ENCODE assay signal across 8 cellular contexts in the genomic region with DNA sequence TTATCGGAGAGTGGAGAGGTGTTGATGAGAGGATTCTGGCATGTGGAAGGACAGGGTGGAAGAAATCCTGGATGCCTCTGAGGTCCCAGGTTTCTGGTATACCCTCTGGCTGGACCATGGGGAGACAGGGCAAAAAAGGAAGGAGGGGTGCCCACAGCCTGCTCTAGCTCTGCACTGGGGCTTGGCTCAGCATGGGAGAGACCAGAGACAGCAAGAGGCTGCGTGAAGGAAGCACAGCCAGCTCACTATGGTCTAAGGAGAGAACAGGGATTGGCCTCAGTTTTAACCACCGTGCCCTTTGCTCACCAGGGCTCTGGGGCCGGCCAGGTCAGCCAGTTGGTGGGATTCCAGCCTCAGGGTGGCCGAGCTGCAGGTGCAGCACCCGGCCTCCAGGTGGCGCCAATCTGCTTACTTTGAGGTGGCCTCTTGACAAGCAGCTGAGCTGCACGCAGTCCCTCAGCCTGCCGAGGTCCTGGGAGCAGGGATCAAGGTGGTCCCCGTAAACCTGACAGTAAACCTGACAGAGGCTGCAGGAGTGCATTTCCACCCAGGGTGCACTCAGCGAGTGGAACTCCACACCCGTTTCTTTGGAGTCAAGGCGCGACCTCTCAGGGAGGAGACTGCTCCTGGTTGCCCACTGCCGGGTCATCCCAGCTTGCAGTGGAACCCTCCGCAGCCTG. TPM values are rescaled to one million over a fixed set of nuclear protein-coding genes. Genes with fewer than 3 reads are reported as not detected.
DNase-seq lines count a peak whose midpoint lies in the region; ATAC-seq and TF ChIP-seq lines count a peak whose summit lies in the region.

No MANE protein-coding gene starts in this region.

- no peak overlapping the region for H3K9ac ChIP-seq in colonic mucosa (ENCODE audit: low read depth in 2 of 2, low read length in 2 of 2)

- 21% methylated on average over 15 to 16 of the region's 16 CpGs for WGBS in lower leg skin, 2 donors

- POLR2A ChIA-PET in activated CD4-positive, alpha-beta T cell treated with anti-CD3 and anti-CD28 coated beads, Interleukin-2, amount 10 ng/mL, durations not matched to agents 7 days and 5 days (lab: Charles Lee), result interaction anchor here (0.6 kb wide), 1 partner anchor 248 kb away, joined by 3 read pairs; no protein-coding TSS in a partner anchor

- no peaks in the 10 kb centered on the region for H3K9me3 ChIP-seq in DOHH2 (ENCODE audit: control insufficient read depth, insufficient read depth, low read length)
- H3K9me3 ChIP-seq in colonic mucosa, result no peaks in the 10 kb centered on the region

- H3F3A ChIP-seq in DOHH2 (ENCODE audit: control insufficient read depth, insufficient read depth), result no peaks in the 10 kb centered on the region

- H3K36me3 Mint-ChIP-seq in activated CD4-positive, alpha-beta T cell treated with anti-CD3 and anti-CD28 coated beads, Interleukin-2, amount 10 ng/mL, durations not matched to agents 7 days and 5 days (ENCODE audit: low read depth), result no peaks in the 10 kb centered on the region

- peak; percentile 69 for ATAC-seq in HG02798 (IDR thresholded peaks at IDR 0.05; ENCODE audit: poor library complexity, unreplicated experiment)
- ATAC-seq in GM18861 (IDR thresholded peaks at IDR 0.05; ENCODE audit: unreplicated experiment), result no peak

- intact Hi-C loops in colonic mucosa (cut with DNase I), result no loop called here
- intact Hi-C loops in lower leg skin (cut with DNase I; ENCODE audit: low total_unique reads), result loop anchor here (10.0 kb wide), 2 partner anchors 495 to 665 kb away; no protein-coding TSS in a partner anchor

- H3K27me3 Mint-ChIP-seq in activated CD4-positive, alpha-beta T cell treated with anti-CD3 and anti-CD28 coated beads, Interleukin-2, amount 10 ng/mL, durations not matched to agents 7 days and 5 days, result peaks cover 29% of the 10 kb centered on the region

- H4K20me1 ChIP-seq in DOHH2 (ENCODE audit: control insufficient read depth, insufficient read depth, low read depth, low read length), result no peaks in the 10 kb centered on the region

- no peak overlapping the region for H3K27ac Mint-ChIP-seq in activated CD4-positive, alpha-beta T cell treated with anti-CD3 and anti-CD28 coated beads, Interleukin-2, amount 10 ng/mL, durations not matched to agents 7 days and 5 days

- H3K9me2 ChIP-seq in DOHH2 (replicated peaks; ENCODE audit: control insufficient read depth, low read length), result no peaks in the 10 kb centered on the region

- TF ChIP-seq CTCF in DOHH2 (IDR thresholded peaks at IDR 0.05; ENCODE audit: low read depth, low read length, poor library complexity, severe bottlenecking) (peak; percentile 96), colonic mucosa (IDR thresholded peaks at IDR 0.05) (peak; percentile 92), lower leg skin (IDR thresholded peaks at IDR 0.05) (peak in 1 of 3 donors; percentile 72)

- H3K4me1 Mint-ChIP-seq in activated CD4-positive, alpha-beta T cell treated with anti-CD3 and anti-CD28 coated beads, Interleukin-2, amount 10 ng/mL, durations not matched to agents 7 days and 5 days, result peaks cover 8% of the 10 kb centered on the region

- H3K4me3 ChIP-seq in DOHH2 (ENCODE audit: low read length) (no peak overlapping the region), colonic mucosa (no peak overlapping the region), lower leg skin (ENCODE audit: low read depth, poor library complexity, severe bottlenecking) (no peak overlapping the region)

- CTCF ChIA-PET in activated CD4-positive, alpha-beta T cell treated with anti-CD3 and anti-CD28 coated beads, Interleukin-2, amount 10 ng/mL, durations not matched to agents 7 days and 5 days (lab: Charles Lee), result interaction anchor here (0.6 to 4.6 kb wide), 23 partner anchors 9 to 651 kb away, joined by 3 to 26 read pairs (median 3); a partner anchor contains a TSS

- H3K79me2 ChIP-seq in DOHH2 (ENCODE audit: control insufficient read depth, low read length), result no peaks in the 10 kb centered on the region

- H3K4me2 ChIP-seq in DOHH2 (ENCODE audit: low read length), result no peak overlapping the region; the same call in 1 of the 2 replicates

- peak; percentile 28 for DNase-seq in NCI-H345 treated with DMSO at 0.1 percent for 48 hours (lab: John Stamatoyannopoulos, UW; ENCODE audit: unreplicated experiment)
- peak; percentile 73 for DNase-seq in activated CD4-positive, alpha-beta T cell treated with anti-CD3 and anti-CD28 coated beads, Interleukin-2, amount 10 ng/mL, durations not matched to agents 7 days and 5 days
- DNase-seq in colonic mucosa, result peak; percentile 68
- peak; percentile 55 to 96 for DNase-seq in lower leg skin (ENCODE audit: low spot score in 2 of 2)
- DNase-seq in stimulated activated CD8-positive, alpha-beta memory T cell treated with anti-CD3 and anti-CD28 coated beads, Interleukin-12 subunit alpha, Interleukin-12 subunit beta, amount 100 ng/mL, for 1 hour (ENCODE audit: low read depth), result peak; percentile 40

- H3K36me3 ChIP-seq in DOHH2 (ENCODE audit: control insufficient read depth, low read length), result no peaks in the 10 kb centered on the region
- H3K36me3 ChIP-seq in colonic mucosa, result no peaks in the 10 kb centered on the region

- no peak for TF ChIP-seq POLR2A in lower leg skin (IDR thresholded peaks at IDR 0.05)

- no peaks in the 10 kb centered on the region for H3K9me3 Mint-ChIP-seq in activated CD4-positive, alpha-beta T cell treated with anti-CD3 and anti-CD28 coated beads, Interleukin-2, amount 10 ng/mL, durations not matched to agents 7 days and 5 days

- H3K27ac ChIP-seq in DOHH2 (ENCODE audit: low read depth, low read length) (no peak overlapping the region), colonic mucosa (no peak overlapping the region)

- H3K27me3 ChIP-seq in DOHH2 (ENCODE audit: control insufficient read depth, low read length) (no peaks in the 10 kb centered on the region; the same call in 1 of the 2 replicates), colonic mucosa (peaks cover 12% of the 10 kb centered on the region)

- H3K4me1 ChIP-seq in DOHH2 (ENCODE audit: control insufficient read depth, low read length) (no peaks in the 10 kb centered on the region; the same call in 1 of the 2 replicates), colonic mucosa (peaks cover 5% of the 10 kb centered on the region)

- H3K4me3 Mint-ChIP-seq in activated CD4-positive, alpha-beta T cell treated with anti-CD3 and anti-CD28 coated beads, Interleukin-2, amount 10 ng/mL, durations not matched to agents 7 days and 5 days, result no peak overlapping the region

RNA-seq across cellular contexts. Expression of a gene that starts 25.0 kb away (rescaled TPM):
- 10 to 100 TPM; 51.2 to 59.2 TPM for total RNA-seq in activated CD4-positive, alpha-beta T cell treated with anti-CD3 and anti-CD28 coated beads, Interleukin-2, amount 10 ng/mL, durations not matched to agents 7 days and 5 days
- total RNA-seq in colonic mucosa (10 to 100 TPM; 77.2 to 83.8 TPM), lower leg skin (10 to 100 TPM; 80.5 to 99.6 (median 95.6) TPM)
